Comparison of ENCODE assay signal across 1 cellular context in genomic region chr14:54556535-54556934, GRCh38.
TF ChIP-seq lines count a peak whose summit lies in the region.

No MANE protein-coding gene starts in this region.

TF ChIP-seq in HepG2, 621 proteins besides CTCF, POLR2A, EP300 and RAD21 (continued from another document and continues in another):
- TF ChIP-seq, protein P1, sequence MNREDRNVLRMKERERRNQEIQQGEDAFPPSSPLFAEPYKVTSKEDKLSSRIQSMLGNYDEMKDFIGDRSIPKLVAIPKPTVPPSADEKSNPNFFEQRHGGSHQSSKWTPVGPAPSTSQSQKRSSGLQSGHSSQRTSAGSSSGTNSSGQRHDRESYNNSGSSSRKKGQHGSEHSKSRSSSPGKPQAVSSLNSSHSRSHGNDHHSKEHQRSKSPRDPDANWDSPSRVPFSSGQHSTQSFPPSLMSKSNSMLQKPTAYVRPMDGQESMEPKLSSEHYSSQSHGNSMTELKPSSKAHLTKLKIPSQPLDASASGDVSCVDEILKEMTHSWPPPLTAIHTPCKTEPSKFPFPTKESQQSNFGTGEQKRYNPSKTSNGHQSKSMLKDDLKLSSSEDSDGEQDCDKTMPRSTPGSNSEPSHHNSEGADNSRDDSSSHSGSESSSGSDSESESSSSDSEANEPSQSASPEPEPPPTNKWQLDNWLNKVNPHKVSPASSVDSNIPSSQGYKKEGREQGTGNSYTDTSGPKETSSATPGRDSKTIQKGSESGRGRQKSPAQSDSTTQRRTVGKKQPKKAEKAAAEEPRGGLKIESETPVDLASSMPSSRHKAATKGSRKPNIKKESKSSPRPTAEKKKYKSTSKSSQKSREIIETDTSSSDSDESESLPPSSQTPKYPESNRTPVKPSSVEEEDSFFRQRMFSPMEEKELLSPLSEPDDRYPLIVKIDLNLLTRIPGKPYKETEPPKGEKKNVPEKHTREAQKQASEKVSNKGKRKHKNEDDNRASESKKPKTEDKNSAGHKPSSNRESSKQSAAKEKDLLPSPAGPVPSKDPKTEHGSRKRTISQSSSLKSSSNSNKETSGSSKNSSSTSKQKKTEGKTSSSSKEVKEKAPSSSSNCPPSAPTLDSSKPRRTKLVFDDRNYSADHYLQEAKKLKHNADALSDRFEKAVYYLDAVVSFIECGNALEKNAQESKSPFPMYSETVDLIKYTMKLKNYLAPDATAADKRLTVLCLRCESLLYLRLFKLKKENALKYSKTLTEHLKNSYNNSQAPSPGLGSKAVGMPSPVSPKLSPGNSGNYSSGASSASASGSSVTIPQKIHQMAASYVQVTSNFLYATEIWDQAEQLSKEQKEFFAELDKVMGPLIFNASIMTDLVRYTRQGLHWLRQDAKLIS (CRISPR knock-in tag; IDR thresholded peaks at IDR 0.05) = no peak
- TF ChIP-seq, protein P2, sequence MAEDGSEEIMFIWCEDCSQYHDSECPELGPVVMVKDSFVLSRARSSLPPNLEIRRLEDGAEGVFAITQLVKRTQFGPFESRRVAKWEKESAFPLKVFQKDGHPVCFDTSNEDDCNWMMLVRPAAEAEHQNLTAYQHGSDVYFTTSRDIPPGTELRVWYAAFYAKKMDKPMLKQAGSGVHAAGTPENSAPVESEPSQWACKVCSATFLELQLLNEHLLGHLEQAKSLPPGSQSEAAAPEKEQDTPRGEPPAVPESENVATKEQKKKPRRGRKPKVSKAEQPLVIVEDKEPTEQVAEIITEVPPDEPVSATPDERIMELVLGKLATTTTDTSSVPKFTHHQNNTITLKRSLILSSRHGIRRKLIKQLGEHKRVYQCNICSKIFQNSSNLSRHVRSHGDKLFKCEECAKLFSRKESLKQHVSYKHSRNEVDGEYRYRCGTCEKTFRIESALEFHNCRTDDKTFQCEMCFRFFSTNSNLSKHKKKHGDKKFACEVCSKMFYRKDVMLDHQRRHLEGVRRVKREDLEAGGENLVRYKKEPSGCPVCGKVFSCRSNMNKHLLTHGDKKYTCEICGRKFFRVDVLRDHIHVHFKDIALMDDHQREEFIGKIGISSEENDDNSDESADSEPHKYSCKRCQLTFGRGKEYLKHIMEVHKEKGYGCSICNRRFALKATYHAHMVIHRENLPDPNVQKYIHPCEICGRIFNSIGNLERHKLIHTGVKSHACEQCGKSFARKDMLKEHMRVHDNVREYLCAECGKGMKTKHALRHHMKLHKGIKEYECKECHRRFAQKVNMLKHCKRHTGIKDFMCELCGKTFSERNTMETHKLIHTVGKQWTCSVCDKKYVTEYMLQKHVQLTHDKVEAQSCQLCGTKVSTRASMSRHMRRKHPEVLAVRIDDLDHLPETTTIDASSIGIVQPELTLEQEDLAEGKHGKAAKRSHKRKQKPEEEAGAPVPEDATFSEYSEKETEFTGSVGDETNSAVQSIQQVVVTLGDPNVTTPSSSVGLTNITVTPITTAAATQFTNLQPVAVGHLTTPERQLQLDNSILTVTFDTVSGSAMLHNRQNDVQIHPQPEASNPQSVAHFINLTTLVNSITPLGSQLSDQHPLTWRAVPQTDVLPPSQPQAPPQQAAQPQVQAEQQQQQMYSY (CRISPR knock-in tag; IDR thresholded peaks at IDR 0.05) = no peak
- TF ChIP-seq IRF2 (CRISPR knock-in tag; IDR thresholded peaks at IDR 0.05) = 0 out of 2 replicates have a peak, but pooled peaks have one; percentile 50
- TF ChIP-seq, protein P3, sequence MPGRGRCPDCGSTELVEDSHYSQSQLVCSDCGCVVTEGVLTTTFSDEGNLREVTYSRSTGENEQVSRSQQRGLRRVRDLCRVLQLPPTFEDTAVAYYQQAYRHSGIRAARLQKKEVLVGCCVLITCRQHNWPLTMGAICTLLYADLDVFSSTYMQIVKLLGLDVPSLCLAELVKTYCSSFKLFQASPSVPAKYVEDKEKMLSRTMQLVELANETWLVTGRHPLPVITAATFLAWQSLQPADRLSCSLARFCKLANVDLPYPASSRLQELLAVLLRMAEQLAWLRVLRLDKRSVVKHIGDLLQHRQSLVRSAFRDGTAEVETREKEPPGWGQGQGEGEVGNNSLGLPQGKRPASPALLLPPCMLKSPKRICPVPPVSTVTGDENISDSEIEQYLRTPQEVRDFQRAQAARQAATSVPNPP (CRISPR knock-in tag; IDR thresholded peaks at IDR 0.05) = no peak
- no peak for TF ChIP-seq SRY (CRISPR knock-in tag; IDR thresholded peaks at IDR 0.05)
- no peak for TF ChIP-seq GPN1 (CRISPR knock-in tag; IDR thresholded peaks at IDR 0.05; ENCODE audit: borderline replicate concordance)
- TF ChIP-seq ZNF547 (CRISPR knock-in tag; IDR thresholded peaks at IDR 0.05) = no peak
- peak; percentile 35; the same call in 1 of the 2 replicates for TF ChIP-seq YEATS2 (CRISPR knock-in tag; IDR thresholded peaks at IDR 0.05; ENCODE audit: borderline replicate concordance)
- TF ChIP-seq ZNF44 (CRISPR knock-in tag; IDR thresholded peaks at IDR 0.05) = no peak
- TF ChIP-seq, protein P4, sequence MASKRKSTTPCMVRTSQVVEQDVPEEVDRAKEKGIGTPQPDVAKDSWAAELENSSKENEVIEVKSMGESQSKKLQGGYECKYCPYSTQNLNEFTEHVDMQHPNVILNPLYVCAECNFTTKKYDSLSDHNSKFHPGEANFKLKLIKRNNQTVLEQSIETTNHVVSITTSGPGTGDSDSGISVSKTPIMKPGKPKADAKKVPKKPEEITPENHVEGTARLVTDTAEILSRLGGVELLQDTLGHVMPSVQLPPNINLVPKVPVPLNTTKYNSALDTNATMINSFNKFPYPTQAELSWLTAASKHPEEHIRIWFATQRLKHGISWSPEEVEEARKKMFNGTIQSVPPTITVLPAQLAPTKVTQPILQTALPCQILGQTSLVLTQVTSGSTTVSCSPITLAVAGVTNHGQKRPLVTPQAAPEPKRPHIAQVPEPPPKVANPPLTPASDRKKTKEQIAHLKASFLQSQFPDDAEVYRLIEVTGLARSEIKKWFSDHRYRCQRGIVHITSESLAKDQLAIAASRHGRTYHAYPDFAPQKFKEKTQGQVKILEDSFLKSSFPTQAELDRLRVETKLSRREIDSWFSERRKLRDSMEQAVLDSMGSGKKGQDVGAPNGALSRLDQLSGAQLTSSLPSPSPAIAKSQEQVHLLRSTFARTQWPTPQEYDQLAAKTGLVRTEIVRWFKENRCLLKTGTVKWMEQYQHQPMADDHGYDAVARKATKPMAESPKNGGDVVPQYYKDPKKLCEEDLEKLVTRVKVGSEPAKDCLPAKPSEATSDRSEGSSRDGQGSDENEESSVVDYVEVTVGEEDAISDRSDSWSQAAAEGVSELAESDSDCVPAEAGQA (IDR thresholded peaks at IDR 0.05; ENCODE audit: low read depth) = no peak
- TF ChIP-seq, protein P4 (CRISPR knock-in tag; IDR thresholded peaks at IDR 0.05; ENCODE audit: borderline replicate concordance) = no peak
- TF ChIP-seq, protein P5, sequence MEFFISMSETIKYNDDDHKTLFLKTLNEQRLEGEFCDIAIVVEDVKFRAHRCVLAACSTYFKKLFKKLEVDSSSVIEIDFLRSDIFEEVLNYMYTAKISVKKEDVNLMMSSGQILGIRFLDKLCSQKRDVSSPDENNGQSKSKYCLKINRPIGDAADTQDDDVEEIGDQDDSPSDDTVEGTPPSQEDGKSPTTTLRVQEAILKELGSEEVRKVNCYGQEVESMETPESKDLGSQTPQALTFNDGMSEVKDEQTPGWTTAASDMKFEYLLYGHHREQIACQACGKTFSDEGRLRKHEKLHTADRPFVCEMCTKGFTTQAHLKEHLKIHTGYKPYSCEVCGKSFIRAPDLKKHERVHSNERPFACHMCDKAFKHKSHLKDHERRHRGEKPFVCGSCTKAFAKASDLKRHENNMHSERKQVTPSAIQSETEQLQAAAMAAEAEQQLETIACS (CRISPR knock-in tag; IDR thresholded peaks at IDR 0.05) = no peak
- no peak for TF ChIP-seq ZNF333 (CRISPR knock-in tag; IDR thresholded peaks at IDR 0.05; ENCODE audit: borderline replicate concordance)
- TF ChIP-seq, protein P6, sequence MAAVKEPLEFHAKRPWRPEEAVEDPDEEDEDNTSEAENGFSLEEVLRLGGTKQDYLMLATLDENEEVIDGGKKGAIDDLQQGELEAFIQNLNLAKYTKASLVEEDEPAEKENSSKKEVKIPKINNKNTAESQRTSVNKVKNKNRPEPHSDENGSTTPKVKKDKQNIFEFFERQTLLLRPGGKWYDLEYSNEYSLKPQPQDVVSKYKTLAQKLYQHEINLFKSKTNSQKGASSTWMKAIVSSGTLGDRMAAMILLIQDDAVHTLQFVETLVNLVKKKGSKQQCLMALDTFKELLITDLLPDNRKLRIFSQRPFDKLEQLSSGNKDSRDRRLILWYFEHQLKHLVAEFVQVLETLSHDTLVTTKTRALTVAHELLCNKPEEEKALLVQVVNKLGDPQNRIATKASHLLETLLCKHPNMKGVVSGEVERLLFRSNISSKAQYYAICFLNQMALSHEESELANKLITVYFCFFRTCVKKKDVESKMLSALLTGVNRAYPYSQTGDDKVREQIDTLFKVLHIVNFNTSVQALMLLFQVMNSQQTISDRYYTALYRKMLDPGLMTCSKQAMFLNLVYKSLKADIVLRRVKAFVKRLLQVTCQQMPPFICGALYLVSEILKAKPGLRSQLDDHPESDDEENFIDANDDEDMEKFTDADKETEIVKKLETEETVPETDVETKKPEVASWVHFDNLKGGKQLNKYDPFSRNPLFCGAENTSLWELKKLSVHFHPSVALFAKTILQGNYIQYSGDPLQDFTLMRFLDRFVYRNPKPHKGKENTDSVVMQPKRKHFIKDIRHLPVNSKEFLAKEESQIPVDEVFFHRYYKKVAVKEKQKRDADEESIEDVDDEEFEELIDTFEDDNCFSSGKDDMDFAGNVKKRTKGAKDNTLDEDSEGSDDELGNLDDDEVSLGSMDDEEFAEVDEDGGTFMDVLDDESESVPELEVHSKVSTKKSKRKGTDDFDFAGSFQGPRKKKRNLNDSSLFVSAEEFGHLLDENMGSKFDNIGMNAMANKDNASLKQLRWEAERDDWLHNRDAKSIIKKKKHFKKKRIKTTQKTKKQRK (IDR thresholded peaks at IDR 0.05; ENCODE audit: low read length) = no peak
- no peak for TF ChIP-seq ZBTB8A (CRISPR knock-in tag; IDR thresholded peaks at IDR 0.05; ENCODE audit: borderline replicate concordance, low read depth)
- no peak for TF ChIP-seq ZNF615 (CRISPR knock-in tag; IDR thresholded peaks at IDR 0.05; ENCODE audit: borderline replicate concordance)
- TF ChIP-seq NCOR1 (IDR thresholded peaks at IDR 0.05; ENCODE audit: borderline replicate concordance, low read length) = no peak
- no peak for TF ChIP-seq ZBTB49 (CRISPR knock-in tag; IDR thresholded peaks at IDR 0.05; ENCODE audit: borderline replicate concordance)
- TF ChIP-seq ZNF761 (CRISPR knock-in tag; conservative IDR thresholded peaks at IDR 0.05) = no peak; the same call in 1 of the 2 replicates
- no peak for TF ChIP-seq SKI (IDR thresholded peaks at IDR 0.05; ENCODE audit: partially characterized antibody)
- no peak for TF ChIP-seq ZNF3 (CRISPR knock-in tag; IDR thresholded peaks at IDR 0.05)
- no peak for TF ChIP-seq CHD2 (IDR thresholded peaks at IDR 0.05; ENCODE audit: low read depth, low read length)
- TF ChIP-seq, protein P7, sequence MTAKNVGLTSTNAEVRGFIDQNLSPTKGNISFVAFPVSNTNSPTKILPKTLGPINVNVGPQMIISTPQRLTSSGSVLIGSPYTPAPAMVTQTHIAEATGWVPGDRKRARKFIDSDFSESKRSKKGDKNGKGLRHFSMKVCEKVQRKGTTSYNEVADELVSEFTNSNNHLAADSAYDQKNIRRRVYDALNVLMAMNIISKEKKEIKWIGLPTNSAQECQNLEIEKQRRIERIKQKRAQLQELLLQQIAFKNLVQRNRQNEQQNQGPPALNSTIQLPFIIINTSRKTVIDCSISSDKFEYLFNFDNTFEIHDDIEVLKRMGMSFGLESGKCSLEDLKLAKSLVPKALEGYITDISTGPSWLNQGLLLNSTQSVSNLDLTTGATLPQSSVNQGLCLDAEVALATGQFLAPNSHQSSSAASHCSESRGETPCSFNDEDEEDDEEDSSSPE (CRISPR knock-in tag; IDR thresholded peaks at IDR 0.05) = no peak
- TF ChIP-seq, protein P8, sequence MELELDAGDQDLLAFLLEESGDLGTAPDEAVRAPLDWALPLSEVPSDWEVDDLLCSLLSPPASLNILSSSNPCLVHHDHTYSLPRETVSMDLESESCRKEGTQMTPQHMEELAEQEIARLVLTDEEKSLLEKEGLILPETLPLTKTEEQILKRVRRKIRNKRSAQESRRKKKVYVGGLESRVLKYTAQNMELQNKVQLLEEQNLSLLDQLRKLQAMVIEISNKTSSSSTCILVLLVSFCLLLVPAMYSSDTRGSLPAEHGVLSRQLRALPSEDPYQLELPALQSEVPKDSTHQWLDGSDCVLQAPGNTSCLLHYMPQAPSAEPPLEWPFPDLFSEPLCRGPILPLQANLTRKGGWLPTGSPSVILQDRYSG (CRISPR knock-in tag; IDR thresholded peaks at IDR 0.05) = no peak
- 0 out of 2 replicates have a peak, but pooled peaks have one; percentile 31 for TF ChIP-seq ZSCAN9 (CRISPR knock-in tag; IDR thresholded peaks at IDR 0.05; ENCODE audit: borderline replicate concordance)
- TF ChIP-seq ZNF263 (CRISPR knock-in tag; IDR thresholded peaks at IDR 0.05) = no peak
- no peak for TF ChIP-seq ZNF776 (CRISPR knock-in tag; IDR thresholded peaks at IDR 0.05)
- no peak for TF ChIP-seq MED13 (CRISPR knock-in tag; IDR thresholded peaks at IDR 0.05)
